21 cellular contexts compared by ENCODE assay signal in genomic region chr9:22643541-22643940, GRCh38.
"Had no signal": no experiment of that assay in that cellular context is flagged by ENCODE, and none has a peak within 500 bp of the region (broad histone marks: within the 10 kb centered on the region; RNA-seq: fewer than 3 reads in every experiment).

No MANE protein-coding gene starts in this region.

- H3K36me3 Mint-ChIP-seq: activated CD8-positive, alpha-beta memory T cell treated with anti-CD3 and anti-CD28 coated beads, Interleukin-2, amount 10 ng/mL, durations not matched to agents 7 days and 5 days; activated naive CD4-positive, alpha-beta T cell treated with anti-CD3 and anti-CD28 coated beads, Interleukin-2, amount 10 ng/mL, durations not matched to agents 7 days and 5 days; brain; mesothelial cell of epicardium; natural killer cell had no signal

- H3K27ac ChIP-seq: heart left ventricle, left ventricle myocardium inferior, WERI-Rb-1 had no signal

- H3K27me3 ChIP-seq: heart left ventricle had no signal

- H3K27ac Mint-ChIP-seq: activated CD4-positive, alpha-beta T cell treated with anti-CD3 and anti-CD28 coated beads, Interleukin-2, amount 10 ng/mL, durations not matched to agents 7 days and 5 days; activated CD8-positive, alpha-beta memory T cell treated with anti-CD3 and anti-CD28 coated beads, Interleukin-2, amount 10 ng/mL, durations not matched to agents 7 days and 5 days; activated CD8-positive, alpha-beta T cell treated with anti-CD3 and anti-CD28 coated beads for 36 hours; activated naive CD4-positive, alpha-beta T cell treated with anti-CD3 and anti-CD28 coated beads, Interleukin-2, amount 10 ng/mL, durations not matched to agents 7 days and 5 days; brain; mesothelial cell of epicardium; natural killer cell; T-helper 2 cell treated with Interferon-gamma antibody and Interleukin-4, amounts not matched to agents 5 μg/mL and 100 μg/mL, for 36 hours had no signal

- H3K4me3 ChIP-seq: heart left ventricle, left ventricle myocardium inferior had no signal

- H3K9me3 ChIP-seq: heart left ventricle, left ventricle myocardium inferior had no signal

- H3K4me1 ChIP-seq: heart left ventricle, left ventricle myocardium inferior had no signal

- H3K36me3 ChIP-seq: heart left ventricle, left ventricle myocardium inferior, WERI-Rb-1 had no signal

- H3K4me1 Mint-ChIP-seq: activated CD4-positive, alpha-beta T cell treated with anti-CD3 and anti-CD28 coated beads, Interleukin-2, amount 10 ng/mL, durations not matched to agents 7 days and 5 days; activated CD8-positive, alpha-beta memory T cell treated with anti-CD3 and anti-CD28 coated beads, Interleukin-2, amount 10 ng/mL, durations not matched to agents 7 days and 5 days; activated naive CD4-positive, alpha-beta T cell treated with anti-CD3 and anti-CD28 coated beads, Interleukin-2, amount 10 ng/mL, durations not matched to agents 7 days and 5 days; brain; mesothelial cell of epicardium; natural killer cell had no signal

- ATAC-seq: activated CD8-positive, alpha-beta memory T cell treated with anti-CD3 and anti-CD28 coated beads, Interleukin-2, amount 10 ng/mL, durations not matched to agents 7 days and 5 days; activated CD8-positive, alpha-beta T cell treated with anti-CD3 and anti-CD28 coated beads for 36 hours; heart left ventricle; natural killer cell; sciatic nerve had no signal

- H3K4me3 Mint-ChIP-seq: activated CD4-positive, alpha-beta T cell treated with anti-CD3 and anti-CD28 coated beads, Interleukin-2, amount 10 ng/mL, durations not matched to agents 7 days and 5 days; activated CD8-positive, alpha-beta memory T cell treated with anti-CD3 and anti-CD28 coated beads, Interleukin-2, amount 10 ng/mL, durations not matched to agents 7 days and 5 days; activated CD8-positive, alpha-beta T cell treated with anti-CD3 and anti-CD28 coated beads for 36 hours; activated naive CD4-positive, alpha-beta T cell treated with anti-CD3 and anti-CD28 coated beads, Interleukin-2, amount 10 ng/mL, durations not matched to agents 7 days and 5 days; brain; mesothelial cell of epicardium; natural killer cell; T-helper 2 cell treated with Interferon-gamma antibody and Interleukin-4, amounts not matched to agents 5 μg/mL and 100 μg/mL, for 36 hours had no signal

- DNase-seq: activated CD4-positive, alpha-beta T cell treated with anti-CD3 and anti-CD28 coated beads, Interleukin-2, amount 10 ng/mL, durations not matched to agents 7 days and 5 days; activated CD4-positive, CD25-positive, alpha-beta regulatory T cell treated with anti-CD3 and anti-CD28 coated beads, Interleukin-2, amount 50 U/mL, for 72 hours; activated CD8-positive, alpha-beta memory T cell treated with anti-CD3 and anti-CD28 coated beads, Interleukin-2, amount 10 ng/mL, durations not matched to agents 7 days and 5 days; activated CD8-positive, alpha-beta T cell treated with anti-CD3 and anti-CD28 coated beads for 36 hours; activated effector memory CD4-positive, alpha-beta T cell treated with anti-CD3 and anti-CD28 coated beads, Interleukin-2, amount 50 U/mL, for 16 hours; activated naive CD4-positive, alpha-beta T cell treated with anti-CD3 and anti-CD28 coated beads, Interleukin-2, amount 10 ng/mL, durations not matched to agents 7 days and 5 days; activated T-cell treated with anti-CD3 and anti-CD28 coated beads for 4 hours; anterior cingulate cortex; dermis blood vessel endothelial cell; effector CD8-positive, alpha-beta T cell; erythroblast; heart left ventricle; left ventricle myocardium inferior; natural killer cell; stimulated activated CD4-positive, alpha-beta T cell treated with anti-CD3 and anti-CD28 coated beads, Interleukin-4, amount 100 ng/mL, for 1 hour; stimulated activated naive CD4-positive, alpha-beta T cell treated with Interleukin-2 at 50 U/mL for 16 hours; WERI-Rb-1 had no signal

- H3K27me3 Mint-ChIP-seq: activated CD4-positive, alpha-beta T cell treated with anti-CD3 and anti-CD28 coated beads, Interleukin-2, amount 10 ng/mL, durations not matched to agents 7 days and 5 days; activated CD8-positive, alpha-beta memory T cell treated with anti-CD3 and anti-CD28 coated beads, Interleukin-2, amount 10 ng/mL, durations not matched to agents 7 days and 5 days; activated CD8-positive, alpha-beta T cell treated with anti-CD3 and anti-CD28 coated beads for 36 hours; activated naive CD4-positive, alpha-beta T cell treated with anti-CD3 and anti-CD28 coated beads, Interleukin-2, amount 10 ng/mL, durations not matched to agents 7 days and 5 days had no signal
